In the genomic region with DNA sequence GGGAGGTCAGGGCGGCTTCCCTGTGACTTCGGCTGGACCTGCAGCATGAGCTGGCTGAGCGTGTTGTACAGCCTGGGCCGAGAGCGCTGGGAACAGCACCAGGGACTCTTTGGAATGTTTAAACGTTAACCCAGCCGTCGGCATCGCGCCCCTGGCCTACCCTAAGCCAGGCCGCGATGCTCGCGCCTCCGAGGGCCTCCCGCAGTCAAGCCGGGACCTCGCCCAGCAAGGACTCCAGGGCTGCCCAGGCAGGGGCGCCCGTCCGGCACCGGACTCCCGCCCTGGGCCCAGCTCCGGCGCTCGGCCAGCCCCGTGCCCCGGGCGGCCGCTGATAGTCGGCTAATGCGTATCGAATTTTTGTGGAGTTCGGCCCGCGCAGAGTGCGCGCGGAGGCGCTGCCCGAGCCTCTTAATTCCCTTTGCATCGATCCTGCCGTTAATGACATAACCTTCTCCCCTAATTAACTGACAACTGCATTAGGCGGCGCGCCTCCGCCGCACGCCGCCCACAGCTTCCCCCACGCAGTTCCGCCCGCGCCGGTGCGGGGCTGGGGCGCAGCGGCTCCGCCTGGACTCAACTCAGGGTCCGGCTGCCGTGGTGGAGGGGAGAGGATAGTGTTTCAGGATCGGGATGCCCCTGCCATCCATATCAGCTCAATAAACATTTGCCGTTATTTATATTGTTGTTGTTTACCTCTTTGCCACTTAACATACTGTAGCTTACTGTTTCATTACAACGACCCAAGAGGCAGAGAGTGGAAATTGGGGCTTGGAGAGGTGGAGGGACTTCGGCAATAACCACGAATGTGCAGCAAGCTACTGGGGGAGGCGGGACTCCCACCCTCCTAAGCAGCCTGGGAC, we compare ENCODE assay signal across 8 cellular contexts. TPM values are rescaled to one million over a fixed set of nuclear protein-coding genes. Genes with fewer than 3 reads are reported as not detected.
A peak's percentile ranks its signal among the peaks of the same experiment; 100 is the strongest.
DNase-seq lines count a peak whose midpoint lies in the region; TF ChIP-seq lines count a peak whose summit lies in the region.

No MANE protein-coding gene starts in this region.

- H3K4me1 Mint-ChIP-seq in Caco-2 (ENCODE audit: low read depth, unreplicated experiment) = peaks cover 17% of the 10 kb centered on the region

- TF ChIP-seq POLR2A in stomach (IDR thresholded peaks at IDR 0.05) = no peak

- H3K79me2 ChIP-seq in MM.1S (ENCODE audit: low read length) = no peaks in the 10 kb centered on the region

- no peak for TF ChIP-seq EP300 in stomach (IDR thresholded peaks at IDR 0.05)

- H3K36me3 ChIP-seq in Caco-2 (ENCODE audit: control insufficient read depth, insufficient read depth, low read length) (no peaks in the 10 kb centered on the region), MM.1S (replicated peaks; ENCODE audit: insufficient read depth, low read length) (no peaks in the 10 kb centered on the region), stomach (no peaks in the 10 kb centered on the region)

- no peak overlapping the region for H3K4me2 ChIP-seq in MM.1S (ENCODE audit: low read depth, low read length)

- POLR2A ChIA-PET in Caco-2 (lab: Charles Lee) = interaction anchor here (0.6 kb wide), 2 partner anchors 28 to 101 kb away, joined by 3 read pairs; no protein-coding TSS in a partner anchor

- H3K9me2 ChIP-seq in MM.1S (replicated peaks; ENCODE audit: insufficient read depth, low read length) = no peaks in the 10 kb centered on the region

- H3K27ac ChIP-seq in MM.1S (ENCODE audit: low read length) (no peak overlapping the region), stomach (peak overlapping the region in 3 of 5 donors; percentile 7 to 64 (median 21))

- no TSS peak for BruUV-seq in Caco-2 (replicated peaks; lab: Mats Ljungman, UMichigan)

- peak overlapping the region; percentile 69 for H3K4me3 Mint-ChIP-seq in Caco-2 (ENCODE audit: unreplicated experiment)

- intact Hi-C loops in Caco-2 (cut with micrococcal nuclease; ENCODE audit: unreplicated experiment) (loop anchor here (5.0 kb wide), 1 partner anchor 40 kb away; no protein-coding TSS in a partner anchor), stomach (cut with DNase I; ENCODE audit: low total_unique reads) (no loop called here)

- H3K9me3 Mint-ChIP-seq in Caco-2 (ENCODE audit: unreplicated experiment) = no peaks in the 10 kb centered on the region

- WGBS in stomach, 5 donors = 5% methylated on average over 32 to 67 of the region's 67 CpGs

- no peak for TF ChIP-seq CTCF in Caco-2 (IDR thresholded peaks at IDR 0.05; ENCODE audit: insufficient read depth in 1 of 2, low read depth in 1 of 2, low read length in 1 of 2, severe bottlenecking in 1 of 2, unreplicated experiment in 1 of 2)
- no peak for TF ChIP-seq CTCF in MM.1S (IDR thresholded peaks at IDR 0.05; ENCODE audit: low read length)
- TF ChIP-seq CTCF in stomach (IDR thresholded peaks at IDR 0.05) = no peak

- no peaks in the 10 kb centered on the region for H3K27me3 ChIP-seq in Caco-2 (replicated peaks; ENCODE audit: control insufficient read depth, insufficient read depth, low read length)
- H3K27me3 ChIP-seq in MM.1S (replicated peaks; ENCODE audit: insufficient read depth, low read length) = peaks cover 6% of the 10 kb centered on the region; the same call in 1 of the 2 replicates
- peaks cover 0 to 33% (median 18%) of the 10 kb centered on the region in 3 donors for H3K27me3 ChIP-seq in stomach

- H4K20me1 ChIP-seq in MM.1S (ENCODE audit: insufficient read depth, low read length) = no peaks in the 10 kb centered on the region

- DNase-seq in Caco-2 (peak; percentile 58 to 68), MM.1S (no peak), cerebellum (ENCODE audit: low spot score) (peak; percentile 51), left kidney (ENCODE audit: low read depth, low spot score) (peak; percentile 73), stomach (peak; percentile 35), kidney glomerular epithelial cell (lab: John Stamatoyannopoulos, UW) (no peak), activated gamma-delta T cell (lab: John Stamatoyannopoulos, UW) (no peak), NCI-H1048 (lab: John Stamatoyannopoulos, UW) (no peak)

- no peaks in the 10 kb centered on the region for H3K9me3 ChIP-seq in Caco-2
- no peaks in the 10 kb centered on the region for H3K9me3 ChIP-seq in MM.1S (replicated peaks; ENCODE audit: insufficient read depth, low read length)
- no peaks in the 10 kb centered on the region for H3K9me3 ChIP-seq in stomach

- H3F3A ChIP-seq in MM.1S (ENCODE audit: insufficient read depth, low read length) = no peaks in the 10 kb centered on the region

- H3K9ac ChIP-seq in MM.1S (ENCODE audit: low read length) = no peak overlapping the region

- no peaks in the 10 kb centered on the region for H3K36me3 Mint-ChIP-seq in Caco-2 (ENCODE audit: insufficient read depth, unreplicated experiment)

- H3K27ac Mint-ChIP-seq in Caco-2 (ENCODE audit: unreplicated experiment) = no peak overlapping the region

- H3K4me3 ChIP-seq in Caco-2 (ENCODE audit: low read depth, low read length) (peak overlapping the region; percentile 38), MM.1S (ENCODE audit: low read length) (no peak overlapping the region), stomach (peak overlapping the region; percentile 49 to 61 (median 50))

- 0 out of 2 replicates have a peak overlapping the region, but pooled peaks have one; percentile 23 for H2AFZ ChIP-seq in MM.1S (ENCODE audit: low read length)

- CTCF ChIA-PET in Caco-2 (lab: Charles Lee) = interaction anchor here (1.0 kb wide), 1 partner anchor 41 kb away, joined by 3 read pairs; no protein-coding TSS in a partner anchor

- H3K27me3 Mint-ChIP-seq in Caco-2 (ENCODE audit: insufficient read depth, unreplicated experiment) = peaks cover 4% of the 10 kb centered on the region

- H3K4me1 ChIP-seq in Caco-2 (peaks cover 15% of the 10 kb centered on the region; the same call in 1 of the 2 replicates), MM.1S (ENCODE audit: low read length) (no peaks in the 10 kb centered on the region), stomach (peaks cover 10 to 13% (median 13%) of the 10 kb centered on the region in 4 donors)

RNA-seq across cellular contexts. Expression of gene CDC23, which starts 28.8 kb away (rescaled TPM):
- total RNA-seq in Caco-2 (2022) = 52.9 and 60.7 TPM in 2 replicates
- total RNA-seq in cerebellum = 33.3 TPM
- total RNA-seq in stomach = 10 to 100 TPM in 2 of 5 donors, 1 to 10 TPM in 3; 1.2 to 46.3 (median 4.5) TPM
- polyA plus RNA-seq in stomach = 10 to 100 TPM; 10.6 to 13.1 (median 11.1) TPM

RNA-seq across cellular contexts. Expression of gene GFRA3, which starts 32.5 kb away (rescaled TPM):
- total RNA-seq in Caco-2 (2022) (2.4 and 2.7 TPM in 2 replicates), cerebellum (0.09 TPM), stomach (1 to 10 TPM in 1 of 5 donors, under 1 TPM in 1, not detected in 3; 0.55 to 4.1 TPM)
- 1 to 10 TPM; 1.5 to 2.0 (median 1.8) TPM for polyA plus RNA-seq in stomach

Comparison
In these comparisons a context has a peak if more than half of its experiments do, and no peak if none do; other contexts are left out.
1. DNase-seq: peak in Caco-2 (2 of 2), cerebellum (single experiment), left kidney (single experiment) and stomach (single experiment); none in MM.1S (single experiment), kidney glomerular epithelial cell (single experiment), activated gamma-delta T cell (single experiment) and NCI-H1048 (single experiment).